In the genomic region with DNA sequence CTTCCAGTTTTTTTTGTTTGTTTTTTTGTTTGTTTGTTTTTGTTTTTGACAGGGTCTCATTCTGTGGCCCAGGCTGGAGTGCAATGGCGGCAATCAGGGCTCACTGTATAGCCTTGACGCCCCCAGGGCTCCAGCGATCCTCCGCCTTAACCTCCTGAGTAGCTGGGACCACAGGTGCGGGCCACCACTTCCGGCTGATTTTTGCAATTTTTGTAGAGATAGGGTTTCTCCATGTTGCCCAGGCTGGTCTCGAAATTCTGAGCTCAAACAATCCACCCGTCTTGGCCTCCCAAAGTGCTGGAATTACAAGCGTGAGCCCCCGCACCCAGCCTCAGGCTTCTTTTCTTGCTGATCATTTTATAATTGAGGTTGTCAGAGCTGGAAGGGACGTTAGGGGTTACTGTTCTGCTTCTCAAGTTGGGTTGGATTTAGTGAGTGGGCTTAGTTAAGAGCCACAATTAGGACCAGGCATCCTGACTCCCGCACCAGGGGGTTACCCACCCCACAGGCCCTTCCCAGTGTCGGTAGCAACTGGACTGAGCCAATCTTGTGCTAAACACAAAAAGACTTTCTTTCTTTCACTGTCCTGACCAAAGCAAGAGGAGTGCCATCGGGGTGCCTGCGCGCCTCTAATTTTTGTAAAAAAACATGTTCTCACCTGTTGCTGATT, we compare ENCODE assay signal across 9 cellular contexts. TPM values are rescaled to one million over a fixed set of nuclear protein-coding genes. Genes with fewer than 3 reads are reported as not detected.
DNase-seq lines count a peak whose midpoint lies in the region; ATAC-seq and TF ChIP-seq lines count a peak whose summit lies in the region.
"Had no signal": no experiment of that assay in that cellular context is flagged by ENCODE, and none has a peak within 500 bp of the region (broad histone marks: within the 10 kb centered on the region; RNA-seq: fewer than 3 reads in every experiment).

No MANE protein-coding gene starts in this region.

- H3K9me3 Mint-ChIP-seq in activated CD8-positive, alpha-beta T cell treated with anti-CD3 and anti-CD28 coated beads for 36 hours = peaks cover 2% of the 10 kb centered on the region

- peaks cover 0 to 24% of the 10 kb centered on the region in 2 donors for H3K4me1 ChIP-seq in right atrium auricular region

- peaks cover 24% of the 10 kb centered on the region for H3K4me1 Mint-ChIP-seq in activated CD8-positive, alpha-beta T cell treated with anti-CD3 and anti-CD28 coated beads for 36 hours (ENCODE audit: low read depth)

- ATAC-seq in HG02798 (IDR thresholded peaks at IDR 0.05; ENCODE audit: poor library complexity, unreplicated experiment) = peak; percentile 26
- ATAC-seq in activated CD8-positive, alpha-beta T cell treated with anti-CD3 and anti-CD28 coated beads for 36 hours = peak; percentile 23
- ATAC-seq in GM21447 (IDR thresholded peaks at IDR 0.05; ENCODE audit: unreplicated experiment) = no peak

- peaks cover 20% of the 10 kb centered on the region for H3K27me3 ChIP-seq in kidney epithelial cell (ENCODE audit: control insufficient read depth, insufficient read depth, low read length)
- H3K27me3 ChIP-seq in right atrium auricular region = peaks cover 37 to 60% of the 10 kb centered on the region in 2 donors

- TF ChIP-seq CTCF in activated CD8-positive, alpha-beta T cell treated with anti-CD3 and anti-CD28 coated beads for 36 hours (IDR thresholded peaks at IDR 0.05) = no peak
- no peak for TF ChIP-seq CTCF in kidney epithelial cell (IDR thresholded peaks at IDR 0.05; ENCODE audit: insufficient read depth, low read length, poor library complexity, severe bottlenecking)
- TF ChIP-seq CTCF in right atrium auricular region (IDR thresholded peaks at IDR 0.05) = no peak

- CTCF ChIA-PET in activated CD8-positive, alpha-beta T cell treated with anti-CD3 and anti-CD28 coated beads for 36 hours (lab: Charles Lee) = interaction anchor here (1.4 kb wide), 1 partner anchor 144 kb away, joined by 3 read pairs; no protein-coding TSS in a partner anchor

- H3K27me3 Mint-ChIP-seq in activated CD8-positive, alpha-beta T cell treated with anti-CD3 and anti-CD28 coated beads for 36 hours = peaks cover 76% of the 10 kb centered on the region

- DNase-seq in GM03348 (ENCODE audit: low spot score) = peak; percentile 13
- peak; percentile 60 for DNase-seq in activated CD8-positive, alpha-beta T cell treated with anti-CD3 and anti-CD28 coated beads for 36 hours
- DNase-seq in kidney epithelial cell (ENCODE audit: low read depth) = no peak
- no peak for DNase-seq in NCI-H226
- no peak for DNase-seq in activated CD8-positive, alpha-beta memory T cell treated with anti-CD3 and anti-CD28 coated beads, Interleukin-2, amount 50 U/mL, for 48 hours
- no peak for DNase-seq in right atrium auricular region (ENCODE audit: low spot score)

- POLR2A ChIA-PET in activated CD8-positive, alpha-beta T cell treated with anti-CD3 and anti-CD28 coated beads for 36 hours (lab: Charles Lee) = interaction anchor here (0.6 kb wide), 1 partner anchor 760 kb away, joined by 4 read pairs; no protein-coding TSS in a partner anchor

- peak overlapping the region; percentile 43 for H3K4me3 ChIP-seq in kidney epithelial cell (ENCODE audit: low read depth, low read length)
- peak overlapping the region in 1 of 2 donors; percentile 7 for H3K4me3 ChIP-seq in right atrium auricular region

- peak overlapping the region; percentile 83 for H3K4me3 Mint-ChIP-seq in activated CD8-positive, alpha-beta T cell treated with anti-CD3 and anti-CD28 coated beads for 36 hours

- intact Hi-C loops in activated CD8-positive, alpha-beta T cell treated with anti-CD3 and anti-CD28 coated beads for 36 hours (cut with micrococcal nuclease) = no loop called here

- peaks cover 0 to under 1% of the 10 kb centered on the region in 2 donors for H3K9me3 ChIP-seq in right atrium auricular region
- H3K9me3 ChIP-seq: neutrophil had no signal

- H3K36me3 ChIP-seq in kidney epithelial cell (ENCODE audit: control insufficient read depth, insufficient read depth, low read length) (no peaks in the 10 kb centered on the region), right atrium auricular region (no peaks in the 10 kb centered on the region)
- H3K36me3 ChIP-seq: neutrophil had no signal

- H3K36me3 Mint-ChIP-seq in activated CD8-positive, alpha-beta T cell treated with anti-CD3 and anti-CD28 coated beads for 36 hours (ENCODE audit: low read depth) = peaks cover 2% of the 10 kb centered on the region

- H3K27ac Mint-ChIP-seq in activated CD8-positive, alpha-beta T cell treated with anti-CD3 and anti-CD28 coated beads for 36 hours = no peak overlapping the region

- H3K27ac ChIP-seq in right atrium auricular region = no peak overlapping the region
- H3K27ac ChIP-seq: neutrophil had no signal

RNA-seq across cellular contexts. Expression of a gene that starts 13.1 kb away (rescaled TPM):
- total RNA-seq in activated CD8-positive, alpha-beta T cell treated with anti-CD3 and anti-CD28 coated beads for 36 hours = 1 to 10 TPM; 2.5 to 3.0 TPM
- total RNA-seq in kidney epithelial cell (19.2 and 23.7 TPM in 2 replicates), right atrium auricular region (10 to 100 TPM in 1 of 2 donors, 1 to 10 TPM in 1; 5.8 to 10.1 TPM)

RNA-seq across cellular contexts. Expression of a gene that starts 40.1 kb away (rescaled TPM):
- total RNA-seq in activated CD8-positive, alpha-beta T cell treated with anti-CD3 and anti-CD28 coated beads for 36 hours = 1 to 10 TPM; 3.5 to 3.6 TPM
- total RNA-seq in kidney epithelial cell = 3.8 and 4.4 TPM in 2 replicates
- total RNA-seq in right atrium auricular region = 1 to 10 TPM; 1.8 to 2.0 TPM

RNA-seq across cellular contexts. Expression of a gene that starts 47.1 kb away (rescaled TPM):
- total RNA-seq in activated CD8-positive, alpha-beta T cell treated with anti-CD3 and anti-CD28 coated beads for 36 hours = not detected
- total RNA-seq in kidney epithelial cell = 1.0 and 1.1 TPM in 2 replicates
- total RNA-seq in right atrium auricular region = 1 to 10 TPM; 3.1 to 5.1 TPM

RNA-seq across cellular contexts. Expression of a gene that starts 55.0 kb away (rescaled TPM):
- total RNA-seq in activated CD8-positive, alpha-beta T cell treated with anti-CD3 and anti-CD28 coated beads for 36 hours = 1 to 10 TPM; 3.6 to 3.8 TPM
- total RNA-seq in kidney epithelial cell (15.8 and 18.6 TPM in 2 replicates), right atrium auricular region (10 to 100 TPM; 11.2 to 13.3 TPM)

Comparison
In these comparisons a context has a peak if more than half of its experiments do, and no peak if none do; other contexts are left out.
1. DNase-seq: peak in GM03348 (single experiment) and activated CD8-positive, alpha-beta T cell treated with anti-CD3 and anti-CD28 coated beads for 36 hours (single experiment); none in kidney epithelial cell (single experiment), NCI-H226 (single experiment), activated CD8-positive, alpha-beta memory T cell treated with anti-CD3 and anti-CD28 coated beads, Interleukin-2, amount 50 U/mL, for 48 hours (single experiment) and right atrium auricular region (single experiment).